33 cellular contexts compared by ENCODE assay signal in genomic region chr1:180964056-180964455, GRCh38. TPM values are rescaled to one million over a fixed set of nuclear protein-coding genes. Genes with fewer than 3 reads are reported as not detected.
"Had no signal": no experiment of that assay in that cellular context is flagged by ENCODE, and none has a peak within 500 bp of the region (broad histone marks: within the 10 kb centered on the region; RNA-seq: fewer than 3 reads in every experiment).

No MANE protein-coding gene starts in this region.

- H3K4me3 Mint-ChIP-seq: activated CD4-positive, alpha-beta memory T cell treated with anti-CD3 and anti-CD28 coated beads for 36 hours; activated CD4-positive, alpha-beta T cell treated with anti-CD3 and anti-CD28 coated beads for 36 hours; activated CD4-positive, alpha-beta T cell treated with anti-CD3 and anti-CD28 coated beads, Interleukin-2, amount 10 ng/mL, durations not matched to agents 24 days and 14 days; activated CD8-positive, alpha-beta memory T cell treated with anti-CD3 and anti-CD28 coated beads, Interleukin-2, amount 10 ng/mL, durations not matched to agents 7 days and 5 days; activated CD8-positive, alpha-beta T cell treated with anti-CD3 and anti-CD28 coated beads, Interleukin-2, amount 10 ng/mL, durations not matched to agents 7 days and 5 days; activated naive CD4-positive, alpha-beta T cell treated with anti-CD3 and anti-CD28 coated beads, Interleukin-2, amount 10 ng/mL, durations not matched to agents 7 days and 5 days; activated naive CD8-positive, alpha-beta T cell treated with anti-CD3 and anti-CD28 coated beads for 36 hours; activated naive CD8-positive, alpha-beta T cell treated with anti-CD3 and anti-CD28 coated beads, Interleukin-2, amount 50 U/mL, for 24 hours; activated T-helper 1 cell treated with anti-CD3 and anti-CD28 coated beads, Interleukin-12 subunit alpha, Interleukin-12 subunit beta, Interleukin-2, Interleukin-4 antibody, amounts not matched to agents 30 ng/mL and 10 ng/mL and 1 ng/mL, durations not matched to agents 14 hours and 24 hours and 36 hours; central memory CD8-positive, alpha-beta T cell; effector memory CD8-positive, alpha-beta T cell; T-cell; T-helper 1 cell treated with Interleukin-12 subunit alpha and Interleukin-12 subunit beta and Interleukin-4 antibody, amounts not matched to agents 30 μg/mL and 1 μg/mL, for 36 hours; T-helper 2 cell treated with Interferon-gamma antibody and Interleukin-4, amounts not matched to agents 5 μg/mL and 100 μg/mL, for 36 hours had no signal

- H3K27ac Mint-ChIP-seq: activated CD4-positive, alpha-beta memory T cell treated with anti-CD3 and anti-CD28 coated beads for 36 hours; activated CD4-positive, alpha-beta T cell treated with anti-CD3 and anti-CD28 coated beads for 36 hours; activated CD4-positive, alpha-beta T cell treated with anti-CD3 and anti-CD28 coated beads, Interleukin-2, amount 10 ng/mL, durations not matched to agents 24 days and 14 days; activated CD8-positive, alpha-beta memory T cell treated with anti-CD3 and anti-CD28 coated beads, Interleukin-2, amount 10 ng/mL, durations not matched to agents 7 days and 5 days; activated CD8-positive, alpha-beta T cell treated with anti-CD3 and anti-CD28 coated beads, Interleukin-2, amount 10 ng/mL, durations not matched to agents 7 days and 5 days; activated naive CD4-positive, alpha-beta T cell treated with anti-CD3 and anti-CD28 coated beads, Interleukin-2, amount 10 ng/mL, durations not matched to agents 7 days and 5 days; activated naive CD8-positive, alpha-beta T cell treated with anti-CD3 and anti-CD28 coated beads for 36 hours; activated naive CD8-positive, alpha-beta T cell treated with anti-CD3 and anti-CD28 coated beads, Interleukin-2, amount 50 U/mL, for 24 hours; activated T-helper 1 cell treated with anti-CD3 and anti-CD28 coated beads, Interleukin-12 subunit alpha, Interleukin-12 subunit beta, Interleukin-2, Interleukin-4 antibody, amounts not matched to agents 30 ng/mL and 10 ng/mL and 1 ng/mL, durations not matched to agents 14 hours and 24 hours and 36 hours; effector memory CD8-positive, alpha-beta T cell; T-cell; T-helper 1 cell treated with Interleukin-12 subunit alpha and Interleukin-12 subunit beta and Interleukin-4 antibody, amounts not matched to agents 30 μg/mL and 1 μg/mL, for 36 hours; T-helper 2 cell treated with Interferon-gamma antibody and Interleukin-4, amounts not matched to agents 5 μg/mL and 100 μg/mL, for 36 hours had no signal

- H3K4me1 ChIP-seq: foreskin keratinocyte had no signal

- DNase-seq: activated CD4-positive, alpha-beta memory T cell treated with anti-CD3 and anti-CD28 coated beads for 36 hours; activated CD4-positive, alpha-beta T cell treated with anti-CD3 and anti-CD28 coated beads for 36 hours; activated CD4-positive, alpha-beta T cell treated with anti-CD3 and anti-CD28 coated beads, Interleukin-2, amount 10 ng/mL, durations not matched to agents 24 days and 14 days; activated CD4-positive, CD25-positive, alpha-beta regulatory T cell; activated CD4-positive, CD25-positive, alpha-beta regulatory T cell treated with anti-CD3 and anti-CD28 coated beads, Interleukin-2, amount 50 U/mL, for 72 hours; activated CD8-positive, alpha-beta memory T cell treated with anti-CD3 and anti-CD28 coated beads, Interleukin-2, amount 10 ng/mL, durations not matched to agents 7 days and 5 days; activated CD8-positive, alpha-beta memory T cell treated with anti-CD3 and anti-CD28 coated beads, Interleukin-2, amount 50 U/mL, for 4 hours; activated CD8-positive, alpha-beta T cell treated with anti-CD3 and anti-CD28 coated beads, Interleukin-2, amount 10 ng/mL, durations not matched to agents 7 days and 5 days; activated gamma-delta T cell; activated naive CD4-positive, alpha-beta T cell; activated naive CD4-positive, alpha-beta T cell treated with anti-CD3 and anti-CD28 coated beads, Interleukin-2, amount 10 ng/mL, durations not matched to agents 7 days and 5 days; activated naive CD8-positive, alpha-beta T cell treated with anti-CD3 and anti-CD28 coated beads for 36 hours; activated naive CD8-positive, alpha-beta T cell treated with anti-CD3 and anti-CD28 coated beads, Interleukin-2, amount 50 U/mL, for 24 hours; activated T-cell treated with anti-CD3 and anti-CD28 coated beads, Interleukin-2, amount 50 U/mL, for 1 hour; activated T-cell treated with anti-CD3 and anti-CD28 coated beads, Interleukin-2, amount 50 U/mL, for 48 hours; brain microvascular endothelial cell; cortex of kidney; dermis blood vessel endothelial cell; effector CD4-positive, alpha-beta T cell; effector memory CD8-positive, alpha-beta T cell; erythroblast; foreskin keratinocyte; gastrocnemius medialis; glutamatergic neuron; heart left ventricle; T-cell; T1000 had no signal

- H3K4me3 ChIP-seq: ascending aorta, esophagus muscularis mucosa, gastrocnemius medialis, heart left ventricle had no signal

- H3K36me3 ChIP-seq: ascending aorta, gastrocnemius medialis had no signal

- H3K27me3 ChIP-seq: ascending aorta, brain microvascular endothelial cell, esophagus muscularis mucosa, foreskin keratinocyte, gastrocnemius medialis, heart left ventricle had no signal

- H3K27ac ChIP-seq: ascending aorta, brain microvascular endothelial cell, esophagus muscularis mucosa, foreskin keratinocyte, gastrocnemius medialis, heart left ventricle had no signal

- ATAC-seq: activated CD4-positive, alpha-beta T cell treated with anti-CD3 and anti-CD28 coated beads for 36 hours; activated CD8-positive, alpha-beta memory T cell treated with anti-CD3 and anti-CD28 coated beads, Interleukin-2, amount 10 ng/mL, durations not matched to agents 7 days and 5 days; activated CD8-positive, alpha-beta T cell treated with anti-CD3 and anti-CD28 coated beads, Interleukin-2, amount 10 ng/mL, durations not matched to agents 7 days and 5 days; activated naive CD8-positive, alpha-beta T cell treated with anti-CD3 and anti-CD28 coated beads, Interleukin-2, amount 50 U/mL, for 24 hours; effector memory CD8-positive, alpha-beta T cell; gastrocnemius medialis; heart left ventricle; T-cell had no signal

- H3K27me3 Mint-ChIP-seq: activated CD4-positive, alpha-beta memory T cell treated with anti-CD3 and anti-CD28 coated beads for 36 hours; activated CD4-positive, alpha-beta T cell treated with anti-CD3 and anti-CD28 coated beads for 36 hours; activated CD4-positive, alpha-beta T cell treated with anti-CD3 and anti-CD28 coated beads, Interleukin-2, amount 10 ng/mL, durations not matched to agents 24 days and 14 days; activated CD8-positive, alpha-beta memory T cell treated with anti-CD3 and anti-CD28 coated beads, Interleukin-2, amount 10 ng/mL, durations not matched to agents 7 days and 5 days; activated naive CD4-positive, alpha-beta T cell treated with anti-CD3 and anti-CD28 coated beads, Interleukin-2, amount 10 ng/mL, durations not matched to agents 7 days and 5 days; activated naive CD8-positive, alpha-beta T cell treated with anti-CD3 and anti-CD28 coated beads for 36 hours; activated naive CD8-positive, alpha-beta T cell treated with anti-CD3 and anti-CD28 coated beads, Interleukin-2, amount 50 U/mL, for 24 hours; central memory CD8-positive, alpha-beta T cell; effector memory CD8-positive, alpha-beta T cell; T-cell had no signal

- H3K9me3 ChIP-seq: ascending aorta, esophagus muscularis mucosa, gastrocnemius medialis, heart left ventricle had no signal

- H3K4me1 Mint-ChIP-seq: activated CD8-positive, alpha-beta memory T cell treated with anti-CD3 and anti-CD28 coated beads, Interleukin-2, amount 10 ng/mL, durations not matched to agents 7 days and 5 days; activated naive CD4-positive, alpha-beta T cell treated with anti-CD3 and anti-CD28 coated beads, Interleukin-2, amount 10 ng/mL, durations not matched to agents 7 days and 5 days had no signal

- H3K9me3 Mint-ChIP-seq: activated CD4-positive, alpha-beta memory T cell treated with anti-CD3 and anti-CD28 coated beads for 36 hours; activated T-helper 1 cell treated with anti-CD3 and anti-CD28 coated beads, Interleukin-12 subunit alpha, Interleukin-12 subunit beta, Interleukin-2, Interleukin-4 antibody, amounts not matched to agents 30 ng/mL and 10 ng/mL and 1 ng/mL, durations not matched to agents 14 hours and 24 hours and 36 hours; central memory CD8-positive, alpha-beta T cell; effector memory CD8-positive, alpha-beta T cell; T-cell; T-helper 1 cell treated with Interleukin-12 subunit alpha and Interleukin-12 subunit beta and Interleukin-4 antibody, amounts not matched to agents 30 μg/mL and 1 μg/mL, for 36 hours; T-helper 2 cell treated with Interferon-gamma antibody and Interleukin-4, amounts not matched to agents 5 μg/mL and 100 μg/mL, for 36 hours had no signal

RNA-seq across cellular contexts. Expression of gene KIAA1614, which starts 51.4 kb away (rescaled TPM):
- total RNA-seq: activated CD4-positive, alpha-beta memory T cell treated with anti-CD3 and anti-CD28 coated beads for 36 hours had no signal
